ENCODE assay signal across 8 cellular contexts in genomic region chr10:12348341-12348869, GRCh38. TPM values are rescaled to one million over a fixed set of nuclear protein-coding genes. Genes with fewer than 3 reads are reported as not detected.
DNase-seq lines count a peak whose midpoint lies in the region; ATAC-seq, FAIRE-seq and TF ChIP-seq lines count a peak whose summit lies in the region.

No MANE protein-coding gene starts in this region.

- peaks cover 23% of the 10 kb centered on the region for H3K4me1 ChIP-seq in CD8-positive, alpha-beta T cell (ENCODE audit: insufficient read depth, low read length)
- H3K4me1 ChIP-seq in H1 (replicated peaks in 1 of 4; ENCODE audit: control insufficient read depth in 3 of 4, insufficient read depth in 4 of 4, low read length in 3 of 4), result peaks cover 1 to 21% (median 9%) of the 10 kb centered on the region in 4 experiments
- peaks cover 20% of the 10 kb centered on the region for H3K4me1 ChIP-seq in neuron (ENCODE audit: insufficient read depth, low read length)

- H3K4me2 ChIP-seq in H1 (ENCODE audit: insufficient read depth in 1 of 2, low read depth in 2 of 2, low read length in 2 of 2), result peak overlapping the region; percentile 24 to 96

- POLR2A ChIA-PET in CD8-positive, alpha-beta T cell (lab: Charles Lee), result interaction anchor here (0.8 to 2.1 kb wide), 4 partner anchors 11 to 308 kb away, joined by 3 to 14 read pairs (median 8); partner anchors contain the start of genes CDC123 and NUDT5
- POLR2A ChIA-PET in H1 (lab: Charles Lee; ENCODE audit: partially characterized antibody), result interaction anchor here (0.6 to 1.3 kb wide), 2 partner anchors 8 to 11 kb away, joined by 3 to 5 read pairs; no protein-coding TSS in a partner anchor

- no peak overlapping the region for H3K23ac ChIP-seq in H1 (ENCODE audit: insufficient read length)

- 0 out of 2 replicates have a peak overlapping the region, but pooled peaks have one; percentile 29 for H2BK15ac ChIP-seq in H1 (ENCODE audit: low read length)

- no peak for TF ChIP-seq EP300 in H1 (IDR thresholded peaks at IDR 0.05; ENCODE audit: borderline replicate concordance in 1 of 2, low read depth in 2 of 2, low read length in 2 of 2)

- H3K79me1 ChIP-seq in H1 (ENCODE audit: low read depth, low read length), result no peaks in the 10 kb centered on the region

- no peak for TF ChIP-seq CTCF in CD8-positive, alpha-beta T cell (IDR thresholded peaks at IDR 0.05)
- TF ChIP-seq CTCF in H1 (IDR thresholded peaks at IDR 0.05; ENCODE audit: control extremely low read depth in 1 of 3, insufficient read depth in 1 of 3, low read depth in 1 of 3, low read length in 3 of 3), result no peak

- H3K9me3 Mint-ChIP-seq in CD8-positive, alpha-beta T cell, result peaks cover 2% of the 10 kb centered on the region

- no peak overlapping the region for H3K4ac ChIP-seq in H1 (replicated peaks; ENCODE audit: insufficient read length, low read depth, low read length)

- peak overlapping the region; percentile 57 for H3K4me3 ChIP-seq in CD8-positive, alpha-beta T cell (ENCODE audit: low read depth, low read length)
- H3K4me3 ChIP-seq in H1 (ENCODE audit: extremely low read depth in 1 of 4, insufficient read depth in 2 of 4, low read depth in 3 of 4, low read length in 4 of 4), result peak overlapping the region; percentile 46 to 83 (median 52)
- H3K4me3 ChIP-seq in neuron (ENCODE audit: low read length), result peak overlapping the region; percentile 63

- H3K27me3 Mint-ChIP-seq in CD8-positive, alpha-beta T cell (ENCODE audit: low read depth), result no peaks in the 10 kb centered on the region

- H3K79me2 ChIP-seq in H1 (ENCODE audit: control insufficient read depth in 1 of 2, insufficient read depth in 2 of 2, low read length in 2 of 2), result peaks cover 0 to 7% of the 10 kb centered on the region in 2 experiments; a peak in 2 of 4 replicates

- peak overlapping the region; percentile 85 for H3K4me3 Mint-ChIP-seq in CD8-positive, alpha-beta T cell

- no peak overlapping the region for H2BK12ac ChIP-seq in H1 (ENCODE audit: low read depth, low read length)

- intact Hi-C loops in CD8-positive, alpha-beta T cell (cut with DNase I, micrococcal nuclease), result loop anchor here (2.0 to 10.0 kb wide), 9 partner anchors 151 to 1171 kb away; partner anchors contain the start of genes CDC123 (in 2 of the 2), NUDT5 (in 2 of the 2), DHTKD1 (in 1 of the 2) and PHYH (in 1 of the 2)

- peak overlapping the region; percentile 61 for H3K27ac ChIP-seq in CD8-positive, alpha-beta T cell (ENCODE audit: low read depth, low read length)
- H3K27ac ChIP-seq in H1 (ENCODE audit: low read depth, low read length), result no peak overlapping the region

- TF ChIP-seq POLR2A in H1 (IDR thresholded peaks at IDR 0.05; ENCODE audit: control extremely low read depth in 1 of 2, low read depth in 2 of 2, low read length in 2 of 2), result no peak

- FAIRE-seq in H1 (lab: Jason Lieb, UNC), result no peak

- no peak for DNase-seq in CD8-positive, alpha-beta T cell
- peak; percentile 24 for DNase-seq in NCI-H2171 (lab: John Stamatoyannopoulos, UW)
- peak in 1 of 2 experiments; percentile 71 for DNase-seq in H1 (ENCODE audit: low read depth in 1 of 2, low spot score in 2 of 2)
- DNase-seq in activated effector memory CD4-positive, alpha-beta T cell treated with Interleukin-2 at 50 U/mL for 16 hours, result no peak
- no peak for DNase-seq in SIG-M5 treated with dmso at 0.1 percent for 504 hours (lab: John Stamatoyannopoulos, UW; ENCODE audit: unreplicated experiment)
- no peak for DNase-seq in DMS 273 treated with DMSO at 0.1 percent for 48 hours (lab: John Stamatoyannopoulos, UW)

- peak overlapping the region; percentile 73 for H4K8ac ChIP-seq in H1 (ENCODE audit: extremely low read depth, insufficient read depth, low read length)

- no peak overlapping the region for H2BK20ac ChIP-seq in H1 (ENCODE audit: low read length)

- no peak overlapping the region for H2BK5ac ChIP-seq in H1 (ENCODE audit: low read depth, low read length)

- H2BK120ac ChIP-seq in H1 (replicated peaks; ENCODE audit: low read depth, low read length), result no peak overlapping the region

- H3K9ac ChIP-seq in H1 (replicated peaks in 1 of 4; ENCODE audit: extremely low read depth in 1 of 4, low read depth in 3 of 4, low read length in 3 of 4), result no peak overlapping the region

- no peak for TF ChIP-seq RAD21 in H1 (IDR thresholded peaks at IDR 0.05 in 1 of 2, conservative IDR thresholded peaks at IDR 0.05 in 1 of 2; ENCODE audit: low read depth in 2 of 2, low read length in 2 of 2)

- H3K56ac ChIP-seq in H1 (replicated peaks; ENCODE audit: insufficient read length, low read depth, low read length), result no peak overlapping the region

- peaks cover 10% of the 10 kb centered on the region for H3K36me3 Mint-ChIP-seq in CD8-positive, alpha-beta T cell

- peak overlapping the region; percentile 89 for H3K27ac Mint-ChIP-seq in CD8-positive, alpha-beta T cell

- H3K23me2 ChIP-seq in H1 (ENCODE audit: low read depth, low read length), result peaks cover 11% of the 10 kb centered on the region

- H3K18ac ChIP-seq in H1 (ENCODE audit: extremely low read depth, low read length), result peak overlapping the region; percentile 60

- 19% methylated on average over 20 of the region's 24 CpGs; no CpG with 5 or more reads in 1 of the 2 experiments for WGBS in H1 (ENCODE audit: extremely low coverage in 1 of 2, insufficient coverage in 1 of 2, insufficient read length in 1 of 2, insufficient replicate concordance in 2 of 2, low coverage in 1 of 2, low lambda C conversion rate in 2 of 2, missing lambda C conversion rate in 1 of 2), 2 experiments

- H3K4me1 Mint-ChIP-seq in CD8-positive, alpha-beta T cell (ENCODE audit: low read depth), result peaks cover 35% of the 10 kb centered on the region

- H2AK5ac ChIP-seq in H1 (ENCODE audit: low read depth, low read length), result no peak overlapping the region

- ATAC-seq in CD8-positive, alpha-beta T cell, result no peak
- no peak for ATAC-seq in GM18502 (IDR thresholded peaks at IDR 0.05; ENCODE audit: poor library complexity, unreplicated experiment)

- H4K20me1 ChIP-seq in H1 (replicated peaks in 1 of 2; ENCODE audit: control insufficient read depth in 1 of 2, insufficient read depth in 2 of 2, low read length in 2 of 2), result peaks cover 0 to 3% of the 10 kb centered on the region in 2 experiments

- H4K5ac ChIP-seq in H1 (ENCODE audit: insufficient read length, low read depth, low read length), result peak overlapping the region; percentile 8

- no peak overlapping the region for H3K14ac ChIP-seq in H1 (ENCODE audit: insufficient read length)

- CTCF ChIA-PET in CD8-positive, alpha-beta T cell (lab: Charles Lee), result interaction anchor here (1.1 to 2.0 kb wide), 3 partner anchors 12 to 309 kb away, joined by 3 to 5 read pairs (median 4); no protein-coding TSS in a partner anchor
- CTCF ChIA-PET in H1 (lab: Charles Lee; ENCODE audit: partially characterized antibody), result interaction anchor here (0.6 to 3.6 kb wide), 9 partner anchors 21 to 623 kb away, joined by 3 to 15 read pairs (median 3); no protein-coding TSS in a partner anchor

- H2AFZ ChIP-seq in H1 (ENCODE audit: low read length) (peak overlapping the region; percentile 92; the same call in 1 of the 2 replicates), neuron (ENCODE audit: low read depth, low read length) (peak overlapping the region; percentile 12)

- H3K36me3 ChIP-seq in CD8-positive, alpha-beta T cell (ENCODE audit: insufficient read depth, low read length), result no peaks in the 10 kb centered on the region
- H3K36me3 ChIP-seq in H1 (ENCODE audit: control insufficient read depth in 2 of 4, insufficient read depth in 4 of 4, low read length in 3 of 4), result no peaks in the 10 kb centered on the region
- no peaks in the 10 kb centered on the region for H3K36me3 ChIP-seq in neuron (ENCODE audit: insufficient read depth, low read length)

- no peaks in the 10 kb centered on the region for H3K9me3 ChIP-seq in CD8-positive, alpha-beta T cell (ENCODE audit: low read length)
- H3K9me3 ChIP-seq in H1 (ENCODE audit: insufficient read depth in 2 of 2, low read depth in 1 of 2, low read length in 1 of 2) (no peaks in the 10 kb centered on the region), neuron (ENCODE audit: low read length) (no peaks in the 10 kb centered on the region)

- H3K27me3 ChIP-seq in CD8-positive, alpha-beta T cell (ENCODE audit: insufficient read depth, low read length), result no peaks in the 10 kb centered on the region
- H3K27me3 ChIP-seq in H1 (replicated peaks in 1 of 4; ENCODE audit: control insufficient read depth in 3 of 4, extremely low read depth in 1 of 4, insufficient read depth in 3 of 4, low read length in 3 of 4) (peaks cover 0 to 27% (median 24%) of the 10 kb centered on the region in 4 experiments; a peak in 6 of 7 replicates), neuron (ENCODE audit: insufficient read depth, low read length) (no peaks in the 10 kb centered on the region)

- H4K91ac ChIP-seq in H1 (replicated peaks; ENCODE audit: insufficient read length, low read length), result no peak overlapping the region

TF ChIP-seq in H1, 55 proteins besides CTCF, POLR2A, EP300 and RAD21:
- TF ChIP-seq HDAC2 (IDR thresholded peaks at IDR 0.05; ENCODE audit: borderline replicate concordance in 1 of 2, low read depth in 2 of 2, low read length in 2 of 2), result no peak
- no peak for TF ChIP-seq FOSL1 (IDR thresholded peaks at IDR 0.05; ENCODE audit: insufficient read depth, low read depth, low read length)
- no peak for TF ChIP-seq SIRT6 (IDR thresholded peaks at IDR 0.05; ENCODE audit: low read length)
- TF ChIP-seq CBX5 (IDR thresholded peaks at IDR 0.05; ENCODE audit: low read depth, low read length), result no peak
- peak; percentile 38 for TF ChIP-seq EZH2 (IDR thresholded peaks at IDR 0.05; ENCODE audit: low read depth, low read length, severe bottlenecking)
- peak; percentile 58 for TF ChIP-seq KDM4A (IDR thresholded peaks at IDR 0.05; ENCODE audit: low read depth, low read length, severe bottlenecking)
- no peak for TF ChIP-seq CREB1 (IDR thresholded peaks at IDR 0.05)
- 0 out of 2 replicates have a peak, but pooled peaks have one; percentile 37 for TF ChIP-seq MAX (IDR thresholded peaks at IDR 0.05)
- no peak for TF ChIP-seq EGR1 (IDR thresholded peaks at IDR 0.05; ENCODE audit: borderline replicate concordance, low read depth, low read length)

RNA-seq across cellular contexts. Expression of gene CAMK1D, which starts 0.9 kb away (rescaled TPM):
- total RNA-seq in CD8-positive, alpha-beta T cell, result 10 to 100 TPM; 24.6 to 25.7 TPM
- 8.9 and 10.6 TPM in 2 replicates for total RNA-seq in H1 (2021; fragmentation: NEBNext Ultra II Directional; extraction: Animal tissue kit (Norgen Biotek cat#: 25700))
- polyA plus RNA-seq in H1 (2011; rRNA removed), result 3.5 and 3.6 TPM in 2 replicates
- 4.5 TPM for polyA plus RNA-seq in H1 (2011; cell fraction: cytosol; rRNA removed)
- 4.1 TPM for polyA plus RNA-seq in H1 (2011; cell fraction: nucleus; rRNA removed)
- 6.4 to 8.3 TPM (median 6.7 TPM) in 4 replicates for polyA plus RNA-seq in H1 (2012, experiment 1 of 2)
- 2.7 TPM for polyA plus RNA-seq in H1 (2012, experiment 2 of 2)
- 4.8 TPM for polyA plus RNA-seq in H1 (2013, experiment 1 of 2)
- polyA plus RNA-seq in H1 (2013, experiment 2 of 2), result 4.6 TPM
- 6.3 and 6.8 TPM in 2 replicates for polyA minus RNA-seq in H1 (2011; rRNA and poly(A)+ RNA removed)
- 4.6 TPM for polyA minus RNA-seq in H1 (2011; cell fraction: cytosol; rRNA and poly(A)+ RNA removed)
- polyA minus RNA-seq in H1 (2011; cell fraction: nucleus; rRNA and poly(A)+ RNA removed), result 4.8 TPM
